ENCODE assay signal across 8 cellular contexts in the genomic region with DNA sequence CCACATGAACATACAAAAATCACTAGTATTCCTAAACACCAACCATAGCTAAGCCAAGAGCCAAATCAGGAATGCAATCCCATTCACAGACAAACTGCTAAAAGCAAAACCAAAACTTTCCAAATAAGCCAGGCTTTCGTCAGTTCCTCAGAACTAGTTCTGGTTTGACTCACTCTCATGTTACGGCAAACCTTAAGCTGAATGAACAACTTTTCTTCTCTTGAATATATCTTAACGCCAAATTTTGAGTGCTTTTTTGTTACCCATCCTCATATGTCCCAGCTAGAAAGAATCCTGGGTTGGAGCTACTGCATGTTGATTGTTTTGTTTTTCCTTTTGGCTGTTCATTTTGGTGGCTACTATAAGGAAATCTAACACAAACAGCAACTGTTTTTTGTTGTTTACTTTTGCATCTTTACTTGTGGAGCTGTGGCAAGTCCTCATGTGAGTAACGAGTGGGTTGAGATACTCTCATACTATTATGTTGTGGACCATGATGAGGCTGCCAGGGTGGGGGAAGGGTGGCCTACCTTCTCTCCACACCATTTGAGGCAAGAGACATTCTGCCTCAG. TPM values are rescaled to one million over a fixed set of nuclear protein-coding genes. Genes with fewer than 3 reads are reported as not detected.
A peak's percentile ranks its signal among the peaks of the same experiment; 100 is the strongest.
DNase-seq lines count a peak whose midpoint lies in the region; ATAC-seq and TF ChIP-seq lines count a peak whose summit lies in the region.

Gene PDCD1LG2 (plus strand): TSS at position 172 of the 572 bp plus-strand sequence. CDS start 12,016 bp downstream, outside the sequence.

- H3K4me1 ChIP-seq in adrenal gland (replicated peaks in 1 of 2): peaks cover 0 to 8% of the 10 kb centered on the region in 2 donors

- peak within 1 kb of the TSS; percentile 65 for H3K4me3 Mint-ChIP-seq in stimulated activated naive CD8-positive, alpha-beta T cell treated with anti-CD3 and anti-CD28 coated beads, Interleukin-15, Interleukin-2, amounts not matched to agents 100 ng/mL and 50 ng/mL, for 24 hours

- no peaks in the 10 kb centered on the region for H3K27me3 Mint-ChIP-seq in stimulated activated naive CD8-positive, alpha-beta T cell treated with anti-CD3 and anti-CD28 coated beads, Interleukin-15, Interleukin-2, amounts not matched to agents 100 ng/mL and 50 ng/mL, for 24 hours

- 27 to 58% (median 38%) methylated on average over 4 of the region's 4 CpGs for WGBS in adrenal gland, 4 donors

- no peaks in the 10 kb centered on the region for H3K36me3 Mint-ChIP-seq in stimulated activated naive CD8-positive, alpha-beta T cell treated with anti-CD3 and anti-CD28 coated beads, Interleukin-15, Interleukin-2, amounts not matched to agents 100 ng/mL and 50 ng/mL, for 24 hours (ENCODE audit: low read depth)

- H3K9me3 Mint-ChIP-seq in stimulated activated naive CD8-positive, alpha-beta T cell treated with anti-CD3 and anti-CD28 coated beads, Interleukin-15, Interleukin-2, amounts not matched to agents 100 ng/mL and 50 ng/mL, for 24 hours: peaks cover 3% of the 10 kb centered on the region

- peak within 1 kb of the TSS; percentile 90 for H3K27ac Mint-ChIP-seq in stimulated activated naive CD8-positive, alpha-beta T cell treated with anti-CD3 and anti-CD28 coated beads, Interleukin-15, Interleukin-2, amounts not matched to agents 100 ng/mL and 50 ng/mL, for 24 hours

- TF ChIP-seq CTCF in adrenal gland (IDR thresholded peaks at IDR 0.05): no peak

- H3K27me3 ChIP-seq in adrenal gland: no peaks in the 10 kb centered on the region

- peak; percentile 74 for ATAC-seq in GM21381 (IDR thresholded peaks at IDR 0.05; ENCODE audit: unreplicated experiment)
- peak; percentile 50 for ATAC-seq in HG03575 (IDR thresholded peaks at IDR 0.05; ENCODE audit: extremely low read depth, insufficient number of reproducible peaks, low FRiP score, unreplicated experiment)

- peak within 1 kb of the TSS in 1 of 4 donors; percentile 41 for H3K4me3 ChIP-seq in adrenal gland

- TF ChIP-seq POLR2A in adrenal gland (IDR thresholded peaks at IDR 0.05): no peak

- no peaks in the 10 kb centered on the region for H3K9me3 ChIP-seq in adrenal gland (replicated peaks in 1 of 3)

- peaks cover 52% of the 10 kb centered on the region for H3K4me1 Mint-ChIP-seq in stimulated activated naive CD8-positive, alpha-beta T cell treated with anti-CD3 and anti-CD28 coated beads, Interleukin-15, Interleukin-2, amounts not matched to agents 100 ng/mL and 50 ng/mL, for 24 hours (ENCODE audit: low read depth)

- H3K27ac ChIP-seq in adrenal gland: peak within 1 kb of the TSS in 4 of 5 donors; percentile 5 to 73 (median 42)

- intact Hi-C loops in adrenal gland (cut with DNase I): no loop called here
- intact Hi-C loops in head of caudate nucleus (cut with DNase I): no loop called here

- no peaks in the 10 kb centered on the region for H3K36me3 ChIP-seq in adrenal gland (replicated peaks in 1 of 2)

- peak; percentile 81 for DNase-seq in EL
- no peak for DNase-seq in adrenal gland
- DNase-seq in kidney tubule cell (ENCODE audit: low spot score): peak; percentile 51
- DNase-seq in head of caudate nucleus: no peak
- no peak for DNase-seq in COLO829 (ENCODE audit: low spot score)

RNA-seq across cellular contexts. Expression of gene PDCD1LG2, which starts in this region (rescaled TPM):
- 1 to 10 TPM in 7 of 8 donors, under 1 TPM in 1; 0.57 to 5.5 (median 1.9) TPM for total RNA-seq in adrenal gland
- under 1 TPM; 0.40 to 0.97 (median 0.72) TPM for polyA plus RNA-seq in adrenal gland

Comparison
In these comparisons a context has a peak if more than half of its experiments do, and no peak if none do; other contexts are left out.
1. DNase-seq: peak in EL (single experiment) and kidney tubule cell (single experiment); none in adrenal gland (0 of 7), head of caudate nucleus (0 of 42) and COLO829 (single experiment).